ENCODE assay signal across 24 cellular contexts in the genomic region with DNA sequence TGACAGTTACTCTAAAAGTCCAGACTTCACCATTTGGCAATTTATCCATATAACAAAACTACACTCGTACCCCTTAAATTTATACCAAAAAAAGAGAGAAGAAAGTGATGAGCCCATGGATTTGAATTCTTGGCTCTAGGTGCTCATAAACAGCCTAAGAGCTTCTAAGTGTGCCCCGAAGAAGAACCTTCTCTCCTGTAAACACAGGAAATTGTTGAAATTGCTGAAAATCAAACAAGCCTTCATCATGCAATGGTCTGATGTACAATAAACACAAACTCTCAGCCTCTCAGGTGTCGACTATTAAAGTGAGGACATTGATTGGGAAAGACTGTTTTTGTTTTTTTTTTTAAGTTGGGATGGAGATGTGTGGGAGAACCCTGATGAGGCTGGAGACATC. TPM values are rescaled to one million over a fixed set of nuclear protein-coding genes. Genes with fewer than 3 reads are reported as not detected.
DNase-seq lines count a peak whose midpoint lies in the region; ATAC-seq, FAIRE-seq and TF ChIP-seq lines count a peak whose summit lies in the region.
"Had no signal": no experiment of that assay in that cellular context is flagged by ENCODE, and none has a peak within 500 bp of the region (broad histone marks: within the 10 kb centered on the region; RNA-seq: fewer than 3 reads in every experiment).

No MANE protein-coding gene starts in this region.

- H3K4me1 ChIP-seq in right lobe of liver, result no peaks in the 10 kb centered on the region
- H3K4me1 ChIP-seq: foreskin keratinocyte, neural progenitor cell had no signal

- peak overlapping the region; percentile 78 for H3K27ac Mint-ChIP-seq in activated T-cell treated with anti-CD3 and anti-CD28 coated beads, Interleukin-2, amount 50 U/mL, for 72 hours
- peak overlapping the region; percentile 89 to 91 for H3K27ac Mint-ChIP-seq in T-cell
- peak overlapping the region in 1 of 2 donors; percentile 75 for H3K27ac Mint-ChIP-seq in stimulated activated naive CD8-positive, alpha-beta T cell treated with anti-CD3 and anti-CD28 coated beads, Interleukin-15, amount 100 ng/mL, for 72 hours
- H3K27ac Mint-ChIP-seq: neural progenitor cell had no signal

- no peak overlapping the region for H3K27ac ChIP-seq in right lobe of liver
- H3K27ac ChIP-seq: foreskin keratinocyte, neural progenitor cell, SJCRH30, upper lobe of left lung had no signal

- CTCF ChIA-PET in T-cell (lab: Charles Lee), result interaction anchor here (0.6 to 3.7 kb wide), 11 partner anchors 42 to 636 kb away, joined by 3 to 40 read pairs (median 7); partner anchors contain the start of genes C12orf60 (in 1 of the 2), ERP27 (in 1 of the 2) and WBP11 (in 1 of the 2)

- POLR2A ChIA-PET in T-cell (lab: Charles Lee), result interaction anchor here in 1 of 2 donors (1.6 kb wide), 1 partner anchor 42 kb away, joined by 10 read pairs; no protein-coding TSS in a partner anchor

- WGBS in right lobe of liver (ENCODE audit: insufficient coverage, low coverage, low lambda C conversion rate, missing lambda C conversion rate), result 23% methylated on average over 3 of the region's 3 CpGs

- no peak for DNase-seq in activated T-cell treated with anti-CD3 and anti-CD28 coated beads, Interleukin-2, amount 50 U/mL, for 72 hours
- DNase-seq in activated T-cell treated with anti-CD3 and anti-CD28 coated beads, Interleukin-2, amount 50 U/mL, for 1 hour, result no peak
- no peak for DNase-seq in T-cell
- DNase-seq in fibroblast of gingiva (ENCODE audit: low read depth), result peak; percentile 17
- DNase-seq in stimulated activated naive CD8-positive, alpha-beta T cell treated with anti-CD3 and anti-CD28 coated beads, Interleukin-15, amount 100 ng/mL, for 72 hours, result no peak
- no peak for DNase-seq in D721Med (ENCODE audit: insufficient read length, low spot score)
- DNase-seq in right lobe of liver, result no peak
- DNase-seq in urothelium cell line (ENCODE audit: low spot score), result no peak
- DNase-seq: activated naive CD4-positive, alpha-beta T cell treated with anti-CD3 and anti-CD28 coated beads, Interleukin-2, amount 50 U/mL, for 16 hours; Caco-2; foreskin keratinocyte; hypothalamus; midbrain; NCI-H1092 treated with DMSO at 0.1 percent for 48 hours; NCI-H526; SJCRH30; stimulated activated naive B cell treated with anti-CD40 and anti-IgM and Interleukin-4, amounts not matched to agents 10 μg/mL and 1 μg/mL and 100 μg/mL, for 72 hours; upper lobe of left lung had no signal

- no peaks in the 10 kb centered on the region for H3K36me3 ChIP-seq in right lobe of liver
- H3K36me3 ChIP-seq: neural progenitor cell, SJCRH30, upper lobe of left lung had no signal

- H3K9me3 Mint-ChIP-seq in activated T-cell treated with anti-CD3 and anti-CD28 coated beads, Interleukin-2, amount 50 U/mL, for 72 hours, result peaks cover 0 to 2% of the 10 kb centered on the region in 2 donors
- peaks cover 5 to 15% (median 6%) of the 10 kb centered on the region in 3 donors for H3K9me3 Mint-ChIP-seq in T-cell
- peaks cover 6 to 13% of the 10 kb centered on the region in 2 donors for H3K9me3 Mint-ChIP-seq in stimulated activated naive CD8-positive, alpha-beta T cell treated with anti-CD3 and anti-CD28 coated beads, Interleukin-15, amount 100 ng/mL, for 72 hours

- no peaks in the 10 kb centered on the region for H3K9me3 ChIP-seq in right lobe of liver
- H3K9me3 ChIP-seq: Caco-2, upper lobe of left lung had no signal

- no peak for ATAC-seq in activated T-cell treated with anti-CD3 and anti-CD28 coated beads, Interleukin-2, amount 50 U/mL, for 72 hours (replicated peaks in 1 of 2)
- ATAC-seq in T-cell (replicated peaks in 1 of 4) (peak in 3 of 4 experiments; percentile 52 to 74 (median 67)), right lobe of liver (no peak)
- ATAC-seq in stimulated activated naive CD8-positive, alpha-beta T cell treated with anti-CD3 and anti-CD28 coated beads, Interleukin-15, amount 100 ng/mL, for 72 hours, result no peak
- ATAC-seq: foreskin keratinocyte, K562 had no signal

- H3K27me3 ChIP-seq in right lobe of liver, result no peaks in the 10 kb centered on the region
- H3K27me3 ChIP-seq: foreskin keratinocyte, neural progenitor cell, SJCRH30, upper lobe of left lung had no signal

- H3K4me3 Mint-ChIP-seq in activated T-cell treated with anti-CD3 and anti-CD28 coated beads, Interleukin-2, amount 50 U/mL, for 72 hours, result peak overlapping the region in 1 of 2 donors; percentile 39
- H3K4me3 Mint-ChIP-seq in T-cell, result peak overlapping the region in 2 of 3 donors; percentile 46
- H3K4me3 Mint-ChIP-seq in stimulated activated naive CD8-positive, alpha-beta T cell treated with anti-CD3 and anti-CD28 coated beads, Interleukin-15, amount 100 ng/mL, for 72 hours, result peak overlapping the region; percentile 8 to 38
- H3K4me3 Mint-ChIP-seq: brain; neural progenitor cell; stimulated activated naive B cell treated with anti-CD40 and anti-IgM and Interleukin-4, amounts not matched to agents 10 μg/mL and 1 μg/mL and 100 μg/mL, for 72 hours had no signal

- no peaks in the 10 kb centered on the region for H3K27me3 Mint-ChIP-seq in activated T-cell treated with anti-CD3 and anti-CD28 coated beads, Interleukin-2, amount 50 U/mL, for 72 hours (ENCODE audit: low read depth)
- peaks cover 5 to 6% of the 10 kb centered on the region in 2 donors for H3K27me3 Mint-ChIP-seq in T-cell
- no peaks in the 10 kb centered on the region for H3K27me3 Mint-ChIP-seq in stimulated activated naive CD8-positive, alpha-beta T cell treated with anti-CD3 and anti-CD28 coated beads, Interleukin-15, amount 100 ng/mL, for 72 hours

- intact Hi-C loops in right lobe of liver (cut with DNase I), result loop anchor here (10.0 kb wide), 1 partner anchor 150 kb away; the partner anchor contains the start of gene ART4 (in 2 of the 2)

- no peak for TF ChIP-seq CTCF in D721Med (IDR thresholded peaks at IDR 0.05; ENCODE audit: insufficient read depth, missing control alignments)
- no peak for TF ChIP-seq CTCF in right lobe of liver (IDR thresholded peaks at IDR 0.05)

- no peak overlapping the region for H3K4me3 ChIP-seq in right lobe of liver
- H3K4me3 ChIP-seq: coronary artery, K562, neural progenitor cell, SJCRH30, upper lobe of left lung had no signal

- peaks cover 29% of the 10 kb centered on the region for H3K4me1 Mint-ChIP-seq in activated T-cell treated with anti-CD3 and anti-CD28 coated beads, Interleukin-2, amount 50 U/mL, for 72 hours (ENCODE audit: low read depth)
- H3K4me1 Mint-ChIP-seq in T-cell, result peaks cover 30 to 39% (median 36%) of the 10 kb centered on the region in 3 donors
- H3K4me1 Mint-ChIP-seq in stimulated activated naive CD8-positive, alpha-beta T cell treated with anti-CD3 and anti-CD28 coated beads, Interleukin-15, amount 100 ng/mL, for 72 hours, result peaks cover 30% of the 10 kb centered on the region
- H3K4me1 Mint-ChIP-seq: brain, neural progenitor cell had no signal

- TF ChIP-seq POLR2A in right lobe of liver (IDR thresholded peaks at IDR 0.05), result no peak

- peaks cover 3% of the 10 kb centered on the region in 2 donors for H3K36me3 Mint-ChIP-seq in activated T-cell treated with anti-CD3 and anti-CD28 coated beads, Interleukin-2, amount 50 U/mL, for 72 hours (ENCODE audit: insufficient read depth in 2 of 2)
- no peaks in the 10 kb centered on the region for H3K36me3 Mint-ChIP-seq in T-cell
- H3K36me3 Mint-ChIP-seq: brain, neural progenitor cell had no signal

- FAIRE-seq in D721Med (lab: Jason Lieb, UNC), result no peak
- FAIRE-seq in urothelium cell line (lab: Jason Lieb, UNC), result no peak
- FAIRE-seq: K562 had no signal

RNA-seq across cellular contexts. Expression of gene PDE6H, which starts 21.8 kb away (rescaled TPM):
- not detected for total RNA-seq in activated T-cell treated with anti-CD3 and anti-CD28 coated beads, Interleukin-2, amount 50 U/mL, for 72 hours
- not detected for total RNA-seq in T-cell
- not detected for total RNA-seq in right lobe of liver
- total RNA-seq: Caco-2, foreskin keratinocyte, K562, kidney epithelial cell, pulmonary artery endothelial cell, SJCRH30, upper lobe of left lung had no signal

RNA-seq across cellular contexts. Expression of gene ARHGDIB, which starts 33.2 kb away (rescaled TPM):
- total RNA-seq in activated T-cell treated with anti-CD3 and anti-CD28 coated beads, Interleukin-2, amount 50 U/mL, for 72 hours, result 100 to 1,000 TPM; 402 to 450 TPM
- total RNA-seq in T-cell (100 to 1,000 TPM; 722 to 938 (median 785) TPM), right lobe of liver (10 to 100 TPM; 17.2 to 58.1 (median 31.9) TPM)

RNA-seq across cellular contexts. Expression of gene ERP27, which starts 56.3 kb away (rescaled TPM):
- 1 to 10 TPM; 3.8 to 4.0 TPM for total RNA-seq in activated T-cell treated with anti-CD3 and anti-CD28 coated beads, Interleukin-2, amount 50 U/mL, for 72 hours
- total RNA-seq in T-cell (10 to 100 TPM; 11.1 to 21.8 (median 14.7) TPM), right lobe of liver (1 to 10 TPM in 1 of 6 experiments, under 1 TPM in 3, not detected in 2; 0.26 to 1.0 (median 0.39) TPM)
- total RNA-seq: SJCRH30 had no signal

Comparison
In these comparisons a context has a peak if more than half of its experiments do, and no peak if none do; other contexts are left out.
1. ATAC-seq: peak in T-cell (3 of 4); none in activated T-cell treated with anti-CD3 and anti-CD28 coated beads, Interleukin-2, amount 50 U/mL, for 72 hours (0 of 2), stimulated activated naive CD8-positive, alpha-beta T cell treated with anti-CD3 and anti-CD28 coated beads, Interleukin-15, amount 100 ng/mL, for 72 hours (single experiment) and right lobe of liver (0 of 4).
2. RNA of gene ARHGDIB, which starts 33.2 kb away (total RNA-seq): 722 to 938 TPM in T-cell and 402 to 450 TPM in activated T-cell treated with anti-CD3 and anti-CD28 coated beads, Interleukin-2, amount 50 U/mL, for 72 hours; 17.2 to 58.1 TPM in right lobe of liver; every median in the first group is over 4 times any median in the second.